Comparison of ENCODE assay signal across 8 cellular contexts in the genomic region with DNA sequence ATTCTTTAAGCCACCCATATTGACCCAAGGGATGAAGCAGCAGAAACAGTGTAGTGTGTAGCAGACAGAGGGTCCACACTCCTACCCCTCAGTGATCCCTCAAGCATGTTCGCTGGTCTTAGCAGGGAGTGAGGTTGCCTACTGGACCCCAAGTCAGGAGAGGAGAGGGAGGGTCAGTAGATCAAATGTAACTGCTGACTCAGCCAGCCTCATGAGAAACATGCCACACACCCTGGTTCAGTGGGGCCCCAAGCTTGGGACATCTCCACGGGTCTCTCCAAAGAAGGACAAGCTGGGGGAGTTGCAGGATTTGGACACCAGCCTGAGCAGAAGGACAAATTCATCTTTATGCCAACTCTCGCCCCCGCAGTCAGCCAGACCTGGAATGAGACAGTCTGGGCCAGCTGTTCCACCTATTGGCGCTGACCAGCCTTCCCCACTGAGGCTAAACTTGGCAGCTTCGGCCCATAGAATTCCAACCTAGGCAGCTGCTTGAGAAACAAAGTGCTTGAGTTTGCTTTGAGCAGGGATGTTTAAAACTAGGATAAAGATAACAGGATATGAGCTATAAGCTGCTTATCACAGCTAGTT.
DNase-seq lines count a peak whose midpoint lies in the region; ATAC-seq and TF ChIP-seq lines count a peak whose summit lies in the region.

No MANE protein-coding gene starts in this region.

- H3K79me2 ChIP-seq in ACC112 (ENCODE audit: control insufficient read depth, insufficient read depth, low read length, unreplicated experiment) = no peaks in the 10 kb centered on the region

- intact Hi-C loops in Right ventricle myocardium superior (cut with DNase I) = no loop called here

- DNase-seq in Right ventricle myocardium superior = peak; percentile 53
- DNase-seq in omental fat pad (ENCODE audit: low spot score) = no peak
- no peak for DNase-seq in midbrain (lab: John Stamatoyannopoulos, UW)
- no peak for DNase-seq in mesenteric fat pad (ENCODE audit: low spot score)
- no peak for DNase-seq in activated CD4-positive, CD25-positive, alpha-beta regulatory T cell treated with anti-CD3 and anti-CD28 coated beads, Interleukin-2, amount 50 U/mL, for 72 hours
- no peak for DNase-seq in NCI-H2227 (lab: John Stamatoyannopoulos, UW; ENCODE audit: unreplicated experiment)

- H2AFZ ChIP-seq in ACC112 (ENCODE audit: low read length, unreplicated experiment) = no peak overlapping the region

- H3K27ac ChIP-seq in ACC112 (ENCODE audit: low read depth, low read length) (peak overlapping the region; percentile 45; the same call in 1 of the 2 replicates), angular gyrus (ENCODE audit: low read depth, low read length) (peak overlapping the region; percentile 22)

- no peaks in the 10 kb centered on the region for H3K36me3 ChIP-seq in ACC112 (ENCODE audit: insufficient read depth, low read length)

- no peak for TF ChIP-seq CTCF in omental fat pad (IDR thresholded peaks at IDR 0.05)

- H3K27me3 ChIP-seq in ACC112 (ENCODE audit: insufficient read depth, low read length) = no peaks in the 10 kb centered on the region

- no peak overlapping the region; the same call in 1 of the 2 replicates for H3K4me3 ChIP-seq in ACC112 (ENCODE audit: low read depth, low read length)

- H3K4me1 ChIP-seq in ACC112 (ENCODE audit: control insufficient read depth, insufficient read depth, low read length, unreplicated experiment) = peaks cover 66% of the 10 kb centered on the region

- peak; percentile 28 for ATAC-seq in Right ventricle myocardium superior (ENCODE audit: poor library complexity)
- peak; percentile 37 for ATAC-seq in omental fat pad (ENCODE audit: low FRiP score)
